ENCODE assay signal across 11 cellular contexts in the genomic region with DNA sequence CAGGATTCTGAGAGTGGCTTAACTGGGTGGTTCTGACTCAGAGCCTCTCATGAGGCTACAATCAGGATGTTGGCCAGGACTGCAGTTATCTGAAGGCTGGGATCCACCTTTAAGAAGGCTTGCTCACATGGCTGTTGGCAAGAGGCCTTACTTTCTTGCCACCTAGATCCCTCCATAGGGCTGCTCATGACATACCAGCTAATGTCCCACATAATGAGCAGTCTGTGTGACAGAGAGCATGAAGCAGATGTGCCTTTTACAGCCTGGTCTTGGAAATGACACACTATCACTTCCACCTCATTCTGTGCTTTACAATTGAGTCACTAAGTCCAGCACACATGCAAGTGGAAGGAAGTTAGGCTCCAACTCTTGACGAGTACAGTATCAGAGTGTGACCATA. TPM values are rescaled to one million over a fixed set of nuclear protein-coding genes. Genes with fewer than 3 reads are reported as not detected.
A peak's percentile ranks its signal among the peaks of the same experiment; 100 is the strongest.
DNase-seq lines count a peak whose midpoint lies in the region; ATAC-seq and TF ChIP-seq lines count a peak whose summit lies in the region.
"Had no signal": no experiment of that assay in that cellular context is flagged by ENCODE, and none has a peak within 500 bp of the region (broad histone marks: within the 10 kb centered on the region; RNA-seq: fewer than 3 reads in every experiment).

No MANE protein-coding gene starts in this region.

- H3K4me3 ChIP-seq in GM23248 (no peak overlapping the region), fibroblast of the aortic adventitia (ENCODE audit: low read depth, low read length) (no peak overlapping the region), esophagus squamous epithelium (no peak overlapping the region)
- H3K4me3 ChIP-seq: SJCRH30 had no signal

- TF ChIP-seq POLR2A in esophagus squamous epithelium (IDR thresholded peaks at IDR 0.05): no peak

- H3K4me1 ChIP-seq in GM23248 (ENCODE audit: insufficient read depth) (peaks cover 14% of the 10 kb centered on the region), esophagus squamous epithelium (peaks cover 0 to under 1% (median 0%) of the 10 kb centered on the region in 3 donors)
- H3K4me1 ChIP-seq: SJCRH30 had no signal

- H3K36me3 ChIP-seq in GM23248 (ENCODE audit: low read depth) (peaks cover 1% of the 10 kb centered on the region), esophagus squamous epithelium (peaks cover 0 to under 1% (median 0%) of the 10 kb centered on the region in 3 donors)

- peak overlapping the region; percentile 71 for H3K27ac ChIP-seq in GM23248
- peak overlapping the region in 1 of 4 donors; percentile 33 for H3K27ac ChIP-seq in esophagus squamous epithelium
- H3K27ac ChIP-seq: SJCRH30 had no signal

- no peaks in the 10 kb centered on the region for H4K20me1 ChIP-seq in GM23248 (ENCODE audit: insufficient read depth)

- no peaks in the 10 kb centered on the region for H3K9me3 ChIP-seq in GM23248 (ENCODE audit: low read depth)
- H3K9me3 ChIP-seq in esophagus squamous epithelium: no peaks in the 10 kb centered on the region
- H3K9me3 ChIP-seq: SJCRH30 had no signal

- TF ChIP-seq CTCF in fibroblast of the aortic adventitia (IDR thresholded peaks at IDR 0.05; ENCODE audit: insufficient read depth, low read length) (no peak), esophagus squamous epithelium (IDR thresholded peaks at IDR 0.05) (no peak)

- intact Hi-C loops in esophagus squamous epithelium (cut with DNase I): no loop called here

- WGBS in GM23248 (ENCODE audit: low coverage in 1 of 2, low lambda C conversion rate in 2 of 2, missing lambda C conversion rate in 2 of 2), 2 experiments: 0 to 9% methylated on average over 1 of the region's 1 CpG
- WGBS in esophagus squamous epithelium, 2 donors: 17 to 50% methylated on average over 1 of the region's 1 CpG

- H3K27me3 ChIP-seq in GM23248 (replicated peaks; ENCODE audit: insufficient read depth) (no peaks in the 10 kb centered on the region), esophagus squamous epithelium (no peaks in the 10 kb centered on the region)
- H3K27me3 ChIP-seq: SJCRH30 had no signal

- peaks cover 14% of the 10 kb centered on the region for H3F3A ChIP-seq in GM23248 (ENCODE audit: insufficient read depth)

- ATAC-seq in GM18499 (IDR thresholded peaks at IDR 0.05; ENCODE audit: insufficient read depth, unreplicated experiment): peak; percentile 24

- no peaks in the 10 kb centered on the region for H3K9me2 ChIP-seq in GM23248 (ENCODE audit: insufficient read depth)

- in situ Hi-C loops in GM23248 (cut with MboI): no loop called here

- H3K4me2 ChIP-seq in GM23248 (ENCODE audit: unreplicated experiment): peak overlapping the region; percentile 48

- H3K79me2 ChIP-seq in GM23248 (ENCODE audit: insufficient read depth): peaks cover 5% of the 10 kb centered on the region

- DNase-seq in GM23248 (peak; percentile 81), NCI-H69 (lab: John Stamatoyannopoulos, UW) (peak; percentile 15), fibroblast of the aortic adventitia (ENCODE audit: low read depth) (peak; percentile 61), esophagus squamous epithelium (lab: John Stamatoyannopoulos, UW) (no peak), NCI-H2029 (lab: John Stamatoyannopoulos, UW) (no peak), NCI-H187 treated with DMSO at 0.1 percent for 48 hours (lab: John Stamatoyannopoulos, UW) (no peak)
- DNase-seq: EL, Karpas-422, SJCRH30, substantia nigra had no signal

- H2AFZ ChIP-seq in GM23248: peak overlapping the region; percentile 45; the same call in 1 of the 2 replicates

- H3K9ac ChIP-seq in GM23248: 0 out of 2 replicates have a peak overlapping the region, but pooled peaks have one; percentile 25

RNA-seq across cellular contexts. Expression of gene RBM3, which starts 4.3 kb away (rescaled TPM):
- total RNA-seq in GM23248 (2014; rRNA removed; shearing (Covaris generic)): 188 and 210 TPM in 2 replicates
- 143 and 150 TPM in 2 replicates for polyA plus RNA-seq in GM23248 (2016; fragmentation: Nextera tagmentation; extraction: Ambion mirVana)
- total RNA-seq in fibroblast of the aortic adventitia (ENCODE audit: low replicate concordance): 125 and 463 TPM in 2 replicates
- 100 to 1,000 TPM; 110 to 220 (median 214) TPM for total RNA-seq in esophagus squamous epithelium

RNA-seq across cellular contexts. Expression of gene WDR13, which starts 27.3 kb away (rescaled TPM):
- total RNA-seq in GM23248 (2014; rRNA removed; shearing (Covaris generic)): 120 and 149 TPM in 2 replicates
- polyA plus RNA-seq in GM23248 (2016; fragmentation: Nextera tagmentation; extraction: Ambion mirVana): 89.7 and 92.4 TPM in 2 replicates
- total RNA-seq in fibroblast of the aortic adventitia (ENCODE audit: low replicate concordance) (41.2 and 72.7 TPM in 2 replicates), esophagus squamous epithelium (10 to 100 TPM; 50.5 to 86.6 (median 68.5) TPM)

RNA-seq across cellular contexts. Expression of gene TBC1D25, which starts 30.4 kb away (rescaled TPM):
- total RNA-seq in GM23248 (2014; rRNA removed; shearing (Covaris generic)): 7.9 and 8.2 TPM in 2 replicates
- 8.5 and 8.6 TPM in 2 replicates for polyA plus RNA-seq in GM23248 (2016; fragmentation: Nextera tagmentation; extraction: Ambion mirVana)
- total RNA-seq in fibroblast of the aortic adventitia (ENCODE audit: low replicate concordance): 8.0 and 10.1 TPM in 2 replicates
- total RNA-seq in esophagus squamous epithelium: 10 to 100 TPM in 1 of 4 donors, 1 to 10 TPM in 3; 5.5 to 11.7 (median 8.5) TPM

RNA-seq across cellular contexts. Expression of gene EBP, which starts 48.4 kb away (rescaled TPM):
- total RNA-seq in GM23248 (2014; rRNA removed; shearing (Covaris generic)): 17.0 and 21.1 TPM in 2 replicates
- 45.0 and 48.3 TPM in 2 replicates for polyA plus RNA-seq in GM23248 (2016; fragmentation: Nextera tagmentation; extraction: Ambion mirVana)
- total RNA-seq in fibroblast of the aortic adventitia (ENCODE audit: low replicate concordance) (30.7 and 49.2 TPM in 2 replicates), esophagus squamous epithelium (100 to 1,000 TPM in 1 of 4 donors, 10 to 100 TPM in 3; 60.8 to 119 (median 87.1) TPM)

Comparison
In these comparisons a context has a peak if more than half of its experiments do, and no peak if none do; other contexts are left out.
1. DNase-seq: peak in GM23248 (single experiment), NCI-H69 (single experiment) and fibroblast of the aortic adventitia (single experiment); none in esophagus squamous epithelium (single experiment), NCI-H2029 (single experiment) and NCI-H187 treated with DMSO at 0.1 percent for 48 hours (single experiment).